8 cellular contexts compared by ENCODE assay signal in the genomic region with DNA sequence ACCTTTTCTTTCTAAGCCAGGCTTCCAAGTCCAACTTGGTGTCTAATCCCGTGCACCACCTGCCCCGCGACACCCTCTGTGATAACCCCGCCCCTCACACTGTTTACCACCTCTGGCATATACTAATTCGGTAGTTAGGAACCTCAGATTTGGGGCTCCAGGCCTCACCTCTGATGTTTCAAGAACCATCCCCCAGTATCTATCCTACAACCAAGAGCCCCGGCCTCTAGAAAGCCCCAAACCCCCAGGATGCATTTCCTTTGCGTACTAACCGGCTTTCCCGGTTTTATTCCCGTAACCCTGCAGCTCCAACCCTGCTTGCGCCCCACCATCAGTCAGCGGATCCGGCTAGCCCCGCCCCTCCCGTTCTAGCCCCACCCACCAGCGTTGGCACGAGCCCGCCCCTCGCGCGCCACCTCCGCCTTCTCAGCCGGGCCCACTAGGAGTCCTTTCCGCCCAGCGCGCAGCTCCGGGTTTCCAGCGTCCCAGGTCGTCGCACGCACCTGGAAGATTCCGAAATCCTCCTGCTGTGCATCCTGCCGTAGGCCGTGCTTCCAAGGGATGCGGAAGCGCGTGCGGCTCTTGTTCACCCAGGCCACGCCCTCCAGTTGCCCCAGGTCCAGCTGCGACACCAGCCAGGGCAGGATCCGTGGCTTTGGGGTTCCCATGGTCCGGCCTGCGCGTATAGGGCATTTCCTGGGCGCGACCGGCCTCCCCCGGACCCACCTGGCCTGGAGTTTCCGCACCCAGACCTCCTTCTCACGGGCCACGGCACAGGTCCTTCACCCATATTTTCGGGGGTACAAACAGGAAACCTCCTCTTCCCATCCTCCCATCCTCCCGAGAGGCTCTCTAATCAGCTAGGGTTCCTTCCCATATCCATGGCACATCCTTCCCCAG. TPM values are rescaled to one million over a fixed set of nuclear protein-coding genes. Genes with fewer than 3 reads are reported as not detected.
DNase-seq lines count a peak whose midpoint lies in the region; ATAC-seq and TF ChIP-seq lines count a peak whose summit lies in the region.

No MANE protein-coding gene starts in this region.

- peak overlapping the region; percentile 96 for H3K27ac Mint-ChIP-seq in activated naive CD8-positive, alpha-beta T cell

- POLR2A ChIA-PET in AG04450 (lab: Yijun Ruan, JAX) = interaction anchor here (0.5 to 1.8 kb wide), 8 partner anchors 11 to 173 kb away, joined by 3 to 14 read pairs (median 4); a partner anchor contains a TSS

- peak overlapping the region; percentile 75 for H3K27ac ChIP-seq in AG04450 (ENCODE audit: low read depth, low read length)
- H3K27ac ChIP-seq in ovary = peak overlapping the region in 1 of 2 donors; percentile 69
- H3K27ac ChIP-seq in thymus (ENCODE audit: low read depth) = peak overlapping the region; percentile 85

- intact Hi-C loops in Right ventricle myocardium inferior (cut with DNase I) (no loop called here), ovary (cut with DNase I) (loop anchor here in 1 of 4 donors (2.0 kb wide), 1 partner anchor 22 kb away; a partner anchor contains a TSS)

- DNase-seq in AG04450 (ENCODE audit: low read depth, low spot score) (no peak), NB4 (ENCODE audit: low read depth) (peak; percentile 78), Right ventricle myocardium inferior (ENCODE audit: missing footprints) (peak; percentile 93), ovary (peak; percentile 90 to 93 (median 91))

- H3K9me3 Mint-ChIP-seq in activated naive CD8-positive, alpha-beta T cell (ENCODE audit: low read depth) = no peaks in the 10 kb centered on the region

- H3K27me3 Mint-ChIP-seq in activated naive CD8-positive, alpha-beta T cell = no peaks in the 10 kb centered on the region

- TF ChIP-seq EP300 in ovary (IDR thresholded peaks at IDR 0.05) = no peak

- peak overlapping the region; percentile 99 for H3K4me3 Mint-ChIP-seq in activated naive CD8-positive, alpha-beta T cell

- H3K9me3 ChIP-seq in AG04450 (ENCODE audit: control insufficient read depth, insufficient read depth, low read length) = no peaks in the 10 kb centered on the region; the same call in 1 of the 2 replicates
- no peaks in the 10 kb centered on the region for H3K9me3 ChIP-seq in ovary
- H3K9me3 ChIP-seq in thymus (ENCODE audit: control insufficient read depth) = no peaks in the 10 kb centered on the region

- CTCF ChIA-PET in AG04450 (lab: Charles Lee) = interaction anchor here (1.1 kb wide), 1 partner anchor 9 kb away, joined by 4 read pairs; no protein-coding TSS in a partner anchor

- H3K36me3 Mint-ChIP-seq in activated naive CD8-positive, alpha-beta T cell = no peaks in the 10 kb centered on the region

- 0 to 1% (median 0%) methylated on average over 41 to 53 of the region's 53 CpGs for WGBS in ovary, 3 donors
- under 1% methylated on average over 53 of the region's 53 CpGs for WGBS in thymus

- H3K4me3 ChIP-seq in AG04450 (ENCODE audit: low read depth, low read length) (peak overlapping the region; percentile 93), NB4 (ENCODE audit: low read depth, low read length) (peak overlapping the region; percentile 76), ovary (peak overlapping the region; percentile 78), thymus (ENCODE audit: low read length) (peak overlapping the region; percentile 70)

- peaks cover 39% of the 10 kb centered on the region for H3K4me1 Mint-ChIP-seq in activated naive CD8-positive, alpha-beta T cell (ENCODE audit: low read depth)

- no peaks in the 10 kb centered on the region for H3K36me3 ChIP-seq in ovary
- H3K36me3 ChIP-seq in thymus (ENCODE audit: control insufficient read depth, insufficient read depth) = peaks cover 44% of the 10 kb centered on the region

- H3K27me3 ChIP-seq in AG04450 (ENCODE audit: control insufficient read depth, insufficient read depth, low read length) (no peaks in the 10 kb centered on the region), ovary (no peaks in the 10 kb centered on the region), thymus (ENCODE audit: control insufficient read depth, insufficient read depth) (no peaks in the 10 kb centered on the region)

- no peak; the same call in 1 of the 2 replicates for TF ChIP-seq CTCF in AG04450 (IDR thresholded peaks at IDR 0.05; ENCODE audit: low read depth, low read length)
- no peak for TF ChIP-seq CTCF in NB4 (IDR thresholded peaks at IDR 0.05; ENCODE audit: low read depth, low read length)
- peak in 2 of 3 donors; percentile 43 to 66 for TF ChIP-seq CTCF in ovary (IDR thresholded peaks at IDR 0.05)

- peak; percentile 50 for ATAC-seq in GM19351 (IDR thresholded peaks at IDR 0.05; ENCODE audit: unreplicated experiment)
- ATAC-seq in SK-N-SH treated with all-trans-retinoic acid at 6 μM for 48 hours = peak; percentile 77
- ATAC-seq in Right ventricle myocardium inferior = peak; percentile 76

- TF ChIP-seq POLR2A in NB4 (IDR thresholded peaks at IDR 0.05; ENCODE audit: extremely low read depth, insufficient read length) = peak; percentile 50
- TF ChIP-seq POLR2A in ovary (IDR thresholded peaks at IDR 0.05) = peak; percentile 46

- H3K4me1 ChIP-seq in ovary (ENCODE audit: insufficient read depth) (peaks cover 4% of the 10 kb centered on the region), thymus (ENCODE audit: control insufficient read depth, insufficient read depth, low read length) (peaks cover 21% of the 10 kb centered on the region)

TF ChIP-seq in SK-N-SH treated with all-trans-retinoic acid at 6 μM for 48 hours, 23 proteins besides CTCF, POLR2A, EP300 and RAD21:
- TF ChIP-seq TCF4 (CRISPR knock-in tag; IDR thresholded peaks at IDR 0.05; ENCODE audit: borderline replicate concordance) (no peak), ZC3H10 (CRISPR knock-in tag; IDR thresholded peaks at IDR 0.05) (no peak), BACH2 (CRISPR knock-in tag; IDR thresholded peaks at IDR 0.05; ENCODE audit: borderline replicate concordance) (no peak), ESRRG (CRISPR knock-in tag; IDR thresholded peaks at IDR 0.05) (peak; percentile 55; the same call in 1 of the 2 replicates), GLIS3 (CRISPR knock-in tag; IDR thresholded peaks at IDR 0.05) (no peak), ARNTL (CRISPR knock-in tag; IDR thresholded peaks at IDR 0.05; ENCODE audit: borderline replicate concordance, low read depth) (no peak)

RNA-seq across cellular contexts. Expression of a gene that starts 1.2 kb away (rescaled TPM):
- polyA plus RNA-seq in AG04450 (2011; rRNA removed) = 33.5 and 54.9 TPM in 2 replicates
- polyA minus RNA-seq in AG04450 (2011; rRNA and poly(A)+ RNA removed) = 26.1 and 35.0 TPM in 2 replicates
- total RNA-seq in Right ventricle myocardium inferior = 36.4 TPM
- 10 to 100 TPM; 46.1 to 89.0 (median 69.5) TPM for total RNA-seq in ovary
- 10 to 100 TPM; 24.2 to 76.9 TPM for polyA plus RNA-seq in ovary
- 259 TPM for polyA plus RNA-seq in thymus

RNA-seq across cellular contexts. Expression of a gene that starts 1.3 kb away (rescaled TPM):
- 8.8 and 10.9 TPM in 2 replicates for polyA plus RNA-seq in AG04450 (2011; rRNA removed)
- 4.4 and 5.9 TPM in 2 replicates for polyA minus RNA-seq in AG04450 (2011; rRNA and poly(A)+ RNA removed)
- total RNA-seq in Right ventricle myocardium inferior = 10.6 TPM
- 10 to 100 TPM in 6 of 7 donors, 1 to 10 TPM in 1; 8.0 to 21.0 (median 15.6) TPM for total RNA-seq in ovary
- 10 to 100 TPM in 1 of 2 donors, 1 to 10 TPM in 1; 6.7 to 17.7 TPM for polyA plus RNA-seq in ovary
- 27.1 TPM for polyA plus RNA-seq in thymus

RNA-seq across cellular contexts. Expression of a gene that starts 12.7 kb away (rescaled TPM):
- polyA plus RNA-seq in AG04450 (2011; rRNA removed) = 287 and 305 TPM in 2 replicates
- 393 and 556 TPM in 2 replicates for polyA minus RNA-seq in AG04450 (2011; rRNA and poly(A)+ RNA removed)
- 122 TPM for total RNA-seq in Right ventricle myocardium inferior
- total RNA-seq in ovary = 100 to 1,000 TPM; 125 to 174 (median 152) TPM
- 100 to 1,000 TPM in 1 of 2 donors, 10 to 100 TPM in 1; 57.1 to 182 TPM for polyA plus RNA-seq in ovary
- 101 TPM for polyA plus RNA-seq in thymus

RNA-seq across cellular contexts. Expression of a gene that starts 22.4 kb away (rescaled TPM):
- 2.5 and 3.5 TPM in 2 replicates for polyA plus RNA-seq in AG04450 (2011; rRNA removed)
- polyA minus RNA-seq in AG04450 (2011; rRNA and poly(A)+ RNA removed) = 3.1 and 3.2 TPM in 2 replicates
- 42.5 TPM for total RNA-seq in Right ventricle myocardium inferior
- total RNA-seq in ovary = 10 to 100 TPM; 14.9 to 94.6 (median 68.8) TPM
- polyA plus RNA-seq in ovary = 10 to 100 TPM in 1 of 2 donors, 1 to 10 TPM in 1; 3.3 to 29.1 TPM
- polyA plus RNA-seq in thymus = 17.2 TPM

RNA-seq across cellular contexts. Expression of a gene that starts 24.5 kb away (rescaled TPM):
- 64.2 and 93.3 TPM in 2 replicates for polyA plus RNA-seq in AG04450 (2011; rRNA removed)
- 40.1 and 53.1 TPM in 2 replicates for polyA minus RNA-seq in AG04450 (2011; rRNA and poly(A)+ RNA removed)
- 120 TPM for total RNA-seq in Right ventricle myocardium inferior
- 10 to 100 TPM; 28.7 to 62.8 (median 37.6) TPM for total RNA-seq in ovary
- polyA plus RNA-seq in ovary = 10 to 100 TPM; 24.2 to 63.4 TPM
- polyA plus RNA-seq in thymus = 60.9 TPM

Comparison
In these comparisons a context has a peak if more than half of its experiments do, and no peak if none do; other contexts are left out.
1. CTCF ChIP-seq: peak in ovary (2 of 3); none in AG04450 (single experiment) and NB4 (single experiment).
2. Peak in every context shown above with its lines, with median percentiles within 50 percentile points of each other: H3K4me3 ChIP-seq and ATAC-seq.